ENCODE assay signal across 25 cellular contexts in the genomic region with DNA sequence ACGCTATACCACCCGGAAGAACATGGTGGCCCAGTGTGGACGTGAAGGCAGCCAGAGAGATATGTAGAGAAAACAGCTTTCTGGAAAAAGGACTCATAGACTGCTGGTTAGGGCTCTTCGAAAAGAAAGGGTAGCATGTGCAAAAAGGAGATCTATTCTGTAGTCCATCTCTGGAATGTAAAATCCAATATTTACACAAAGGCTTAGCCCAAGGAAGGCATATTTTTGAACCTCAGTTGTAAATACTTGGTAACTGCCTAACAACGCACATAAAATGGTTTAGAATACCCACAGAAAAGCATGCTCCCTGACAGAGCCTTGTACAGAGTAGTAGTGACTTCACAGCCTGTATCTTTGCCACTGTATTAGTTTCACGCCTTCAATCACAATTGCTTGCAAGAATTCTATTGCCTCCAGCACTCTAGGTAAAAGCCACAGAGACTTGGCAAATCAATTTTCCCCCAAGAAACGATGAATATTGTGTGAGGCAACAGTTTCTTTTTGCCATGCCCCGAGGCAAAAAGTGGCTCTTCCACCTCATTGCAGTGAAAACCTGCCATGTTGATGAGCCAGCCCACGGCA. TPM values are rescaled to one million over a fixed set of nuclear protein-coding genes. Genes with fewer than 3 reads are reported as not detected.
DNase-seq lines count a peak whose midpoint lies in the region; ATAC-seq and TF ChIP-seq lines count a peak whose summit lies in the region.
"Had no signal": no experiment of that assay in that cellular context is flagged by ENCODE, and none has a peak within 500 bp of the region (broad histone marks: within the 10 kb centered on the region; RNA-seq: fewer than 3 reads in every experiment).

No MANE protein-coding gene starts in this region.

- TF ChIP-seq CTCF in RWPE2 (IDR thresholded peaks at IDR 0.05; ENCODE audit: poor library complexity, severe bottlenecking): no peak
- no peak for TF ChIP-seq CTCF in epithelial cell of esophagus (IDR thresholded peaks at IDR 0.05; ENCODE audit: insufficient read depth, low read depth, low read length, missing control alignments)
- no peak for TF ChIP-seq CTCF in psoas muscle (IDR thresholded peaks at IDR 0.05)

- intact Hi-C loops in psoas muscle (cut with DNase I): no loop called here

- H3K9me3 ChIP-seq in RWPE2 (ENCODE audit: severe bottlenecking): no peaks in the 10 kb centered on the region
- peaks cover 3% of the 10 kb centered on the region for H3K9me3 ChIP-seq in psoas muscle
- H3K9me3 ChIP-seq: gastrocnemius medialis, mucosa of descending colon, sigmoid colon had no signal

- H3K27me3 ChIP-seq in RWPE2 (ENCODE audit: insufficient read depth, poor library complexity, severe bottlenecking) (no peaks in the 10 kb centered on the region), psoas muscle (ENCODE audit: insufficient read depth in 3 of 3, low read length in 2 of 3) (no peaks in the 10 kb centered on the region)
- H3K27me3 ChIP-seq: brain microvascular endothelial cell, gastrocnemius medialis, sigmoid colon had no signal

- DNase-seq in NCI-H748 (lab: John Stamatoyannopoulos, UW; ENCODE audit: unreplicated experiment) (peak; percentile 15), NCI-H748 treated with DMSO at 0.1 percent for 48 hours (lab: John Stamatoyannopoulos, UW) (no peak), RWPE2 (ENCODE audit: low spot score) (no peak), epithelial cell of esophagus (ENCODE audit: low read depth) (peak; percentile 66), renal cortical epithelial cell (ENCODE audit: low read depth) (peak; percentile 36), psoas muscle (no peak), SW 1271 (lab: John Stamatoyannopoulos, UW) (no peak), nucleus accumbens (lab: John Stamatoyannopoulos, UW) (no peak)
- DNase-seq: activated CD4-positive, alpha-beta memory T cell treated with anti-CD3 and anti-CD28 coated beads for 36 hours; activated naive CD8-positive, alpha-beta T cell treated with anti-CD3 and anti-CD28 coated beads, Interleukin-2, amount 10 ng/mL, durations not matched to agents 7 days and 5 days; brain microvascular endothelial cell; CD4-positive, alpha-beta memory T cell; effector CD8-positive, alpha-beta T cell; gastrocnemius medialis; GOT3; islet precursor cell; mucosa of descending colon; MV-4-11; NCI-H2171; NCI-H69; sigmoid colon; stimulated activated CD4-positive, alpha-beta T cell treated with anti-CD3 and anti-CD28 coated beads, Interleukin-15, amount 100 ng/mL, for 24 hours had no signal

- H3K4me3 ChIP-seq in RWPE2 (ENCODE audit: severe bottlenecking) (no peak overlapping the region), epithelial cell of esophagus (ENCODE audit: low read length) (no peak overlapping the region), psoas muscle (no peak overlapping the region)
- H3K4me3 ChIP-seq: gastrocnemius medialis, mucosa of descending colon, sigmoid colon had no signal

- 70 to 77% (median 76%) methylated on average over 9 of the region's 9 CpGs for WGBS in psoas muscle, 3 donors

- ATAC-seq in RWPE2 (ENCODE audit: low read depth): peak; percentile 44; the same call in 2 of the 3 replicates
- no peak for ATAC-seq in psoas muscle
- ATAC-seq: gastrocnemius medialis, mucosa of descending colon had no signal

- H3K4me1 ChIP-seq in RWPE2 (ENCODE audit: insufficient read depth, poor library complexity, severe bottlenecking) (peaks cover 12% of the 10 kb centered on the region), psoas muscle (no peaks in the 10 kb centered on the region)
- H3K4me1 ChIP-seq: gastrocnemius medialis had no signal

- H3K36me3 ChIP-seq in RWPE2 (ENCODE audit: low read depth): no peaks in the 10 kb centered on the region
- no peaks in the 10 kb centered on the region for H3K36me3 ChIP-seq in psoas muscle (ENCODE audit: insufficient read depth in 1 of 2, low read depth in 1 of 2)
- H3K36me3 ChIP-seq: brain microvascular endothelial cell, gastrocnemius medialis, sigmoid colon had no signal

- no peak overlapping the region for H3K27ac ChIP-seq in RWPE2 (ENCODE audit: poor library complexity, severe bottlenecking)
- H3K27ac ChIP-seq in psoas muscle: no peak overlapping the region
- H3K27ac ChIP-seq: 22Rv1, brain microvascular endothelial cell, gastrocnemius medialis, KMS-11, sigmoid colon had no signal

RNA-seq across cellular contexts. Expression of gene TRIM9, which starts 59.2 kb away (rescaled TPM):
- total RNA-seq in renal cortical epithelial cell (0.69 and 2.9 TPM in 2 replicates), psoas muscle (1 to 10 TPM in 3 of 4 donors, under 1 TPM in 1; 0.69 to 1.5 (median 1.2) TPM)
- 1 to 10 TPM in 1 of 3 donors, under 1 TPM in 2; 0.17 to 3.3 (median 0.46) TPM for polyA plus RNA-seq in psoas muscle
- total RNA-seq: HT-29 had no signal

Comparison
In these comparisons a context has a peak if more than half of its experiments do, and no peak if none do; other contexts are left out.
1. DNase-seq: peak in NCI-H748 (single experiment), epithelial cell of esophagus (single experiment) and renal cortical epithelial cell (single experiment); none in NCI-H748 treated with DMSO at 0.1 percent for 48 hours (single experiment), RWPE2 (single experiment), psoas muscle (0 of 2), SW 1271 (0 of 2) and nucleus accumbens (0 of 56).